28 cellular contexts compared by ENCODE assay signal in genomic region chr1:24389231-24389678, GRCh38. TPM values are rescaled to one million over a fixed set of nuclear protein-coding genes. Genes with fewer than 3 reads are reported as not detected.
DNase-seq lines count a peak whose midpoint lies in the region; ATAC-seq, FAIRE-seq and TF ChIP-seq lines count a peak whose summit lies in the region.
"Had no signal": no experiment of that assay in that cellular context is flagged by ENCODE, and none has a peak within 500 bp of the region (broad histone marks: within the 10 kb centered on the region; RNA-seq: fewer than 3 reads in every experiment).

No MANE protein-coding gene starts in this region.

- DNase-seq in A549 (ENCODE audit: low read depth in 1 of 2, low spot score in 1 of 2) (no peak), endothelial cell of umbilical vein (ENCODE audit: low read depth, low spot score) (peak; percentile 73), right lobe of liver (peak in 1 of 3 donors; percentile 48), activated gamma-delta T cell treated with Interleukin-2 at 50 U/mL for 16 hours (no peak), A172 (ENCODE audit: low spot score) (no peak)
- no peak for DNase-seq in CD8-positive, alpha-beta T cell
- DNase-seq: activated CD4-positive, alpha-beta T cell treated with anti-CD3 and anti-CD28 coated beads, Interleukin-2, amount 50 U/mL, for 4 hours; activated CD4-positive, CD25-positive, alpha-beta regulatory T cell; activated CD8-positive, alpha-beta memory T cell treated with anti-CD3 and anti-CD28 coated beads, Interleukin-2, amount 50 U/mL, for 48 hours; activated naive CD4-positive, alpha-beta T cell treated with anti-CD3 and anti-CD28 coated beads, Interleukin-2, amount 50 U/mL, for 16 hours; BE2C; hypothalamus; Karpas-422; NCI-H1436; pancreas; right cardiac atrium; stimulated activated CD8-positive, alpha-beta memory T cell treated with anti-CD3 and anti-CD28 coated beads, Interleukin-4, amount 100 ng/mL, for 48 hours; T-cell; uterus had no signal

- ATAC-seq in A549 (no peak), right lobe of liver (peak; percentile 3 to 41 (median 23)), GM21619 (IDR thresholded peaks at IDR 0.05; ENCODE audit: unreplicated experiment) (no peak)
- no peak for ATAC-seq in CD8-positive, alpha-beta T cell
- ATAC-seq: HCT116, T-cell had no signal

- peaks cover 37% of the 10 kb centered on the region for H3K4me1 Mint-ChIP-seq in CD8-positive, alpha-beta T cell (ENCODE audit: low read depth)

- H3K9me3 ChIP-seq in A549 (no peaks in the 10 kb centered on the region), endothelial cell of umbilical vein (replicated peaks; ENCODE audit: control insufficient read depth, insufficient read depth, low read length) (no peaks in the 10 kb centered on the region), right lobe of liver (no peaks in the 10 kb centered on the region)
- no peaks in the 10 kb centered on the region for H3K9me3 ChIP-seq in CD8-positive, alpha-beta T cell (ENCODE audit: low read length)
- H3K9me3 ChIP-seq: BE2C, pancreas, thoracic aorta, uterus had no signal

- H3K9ac ChIP-seq in KMS-11 (peak overlapping the region; percentile 33; the same call in 1 of the 2 replicates), endothelial cell of umbilical vein (replicated peaks; ENCODE audit: extremely low read depth, insufficient read depth, low read length) (no peak overlapping the region)
- H3K9ac ChIP-seq: neural progenitor cell had no signal

- 65% methylated on average over 4 of the region's 4 CpGs for WGBS in A549 (ENCODE audit: missing lambda C conversion rate)
- WGBS in right lobe of liver (ENCODE audit: insufficient coverage, low coverage, low lambda C conversion rate, missing lambda C conversion rate), result 38% methylated on average over 4 of the region's 4 CpGs

- TF ChIP-seq CTCF in A549 (IDR thresholded peaks at IDR 0.05) (no peak), KMS-11 (conservative IDR thresholded peaks at IDR 0.05; ENCODE audit: low read depth, low read length) (no peak), endothelial cell of umbilical vein (IDR thresholded peaks at IDR 0.05; ENCODE audit: extremely low read depth in 1 of 2, insufficient read depth in 1 of 2, low read depth in 1 of 2, low read length in 2 of 2) (no peak), right lobe of liver (IDR thresholded peaks at IDR 0.05) (no peak)
- TF ChIP-seq CTCF in CD8-positive, alpha-beta T cell (IDR thresholded peaks at IDR 0.05), result no peak

- H3K9me1 ChIP-seq in endothelial cell of umbilical vein (replicated peaks; ENCODE audit: control insufficient read depth, extremely low read depth, insufficient read depth, low read length), result no peaks in the 10 kb centered on the region

- H2AFZ ChIP-seq in KMS-11 (ENCODE audit: low read depth) (peak overlapping the region; percentile 7; the same call in 1 of the 2 replicates), endothelial cell of umbilical vein (ENCODE audit: low read depth, low read length) (no peak overlapping the region)
- H2AFZ ChIP-seq: neural progenitor cell had no signal

- TF ChIP-seq RAD21 in A549 (conservative IDR thresholded peaks at IDR 0.05 in 1 of 2, IDR thresholded peaks at IDR 0.05 in 1 of 2), result no peak

- no peaks in the 10 kb centered on the region for H3K27me3 ChIP-seq in KMS-11 (ENCODE audit: insufficient read depth, low read depth)
- no peaks in the 10 kb centered on the region for H3K27me3 ChIP-seq in endothelial cell of umbilical vein (ENCODE audit: control insufficient read depth in 2 of 2, insufficient read depth in 2 of 2, low read length in 2 of 2)
- no peaks in the 10 kb centered on the region for H3K27me3 ChIP-seq in right lobe of liver
- H3K27me3 ChIP-seq in CD8-positive, alpha-beta T cell (ENCODE audit: insufficient read depth, low read length), result no peaks in the 10 kb centered on the region
- H3K27me3 ChIP-seq: BE2C, neural progenitor cell, pancreas, uterus had no signal

- H3K9me3 Mint-ChIP-seq in CD8-positive, alpha-beta T cell, result no peaks in the 10 kb centered on the region
- H3K9me3 Mint-ChIP-seq: activated T-helper 1 cell treated with anti-CD3 and anti-CD28 coated beads, Interleukin-12 subunit alpha, Interleukin-12 subunit beta, Interleukin-2, Interleukin-4 antibody, amounts not matched to agents 30 ng/mL and 10 ng/mL and 1 ng/mL, durations not matched to agents 14 hours and 24 hours and 36 hours; brain; memory B cell; neural progenitor cell; stimulated activated naive CD8-positive, alpha-beta T cell treated with anti-CD3 and anti-CD28 coated beads, Interleukin-15, Interleukin-2, amounts not matched to agents 100 ng/mL and 50 ng/mL, for 24 hours; T-cell had no signal

- peak overlapping the region; percentile 56 to 65; a peak in 5 of 6 replicates for H3K27ac ChIP-seq in A549
- peak overlapping the region; percentile 82 for H3K27ac ChIP-seq in KMS-11
- H3K27ac ChIP-seq in endothelial cell of umbilical vein (ENCODE audit: insufficient read depth, low read depth, low read length), result no peak overlapping the region
- peak overlapping the region in 1 of 3 donors; percentile 60 for H3K27ac ChIP-seq in right lobe of liver
- H3K27ac ChIP-seq in CD8-positive, alpha-beta T cell (ENCODE audit: low read depth, low read length), result no peak overlapping the region
- H3K27ac ChIP-seq: neural progenitor cell, pancreas, thoracic aorta, uterus had no signal

- CTCF ChIA-PET in A549 (lab: Yijun Ruan, JAX) (interaction anchor here (0.9 to 23.6 kb wide), 2 partner anchors 17 to 194 kb away, joined by 4 to 748 read pairs; no protein-coding TSS in a partner anchor), endothelial cell of umbilical vein (lab: Charles Lee) (interaction anchor here (1.2 to 8.2 kb wide), 2 partner anchors 136 to 190 kb away, joined by 3 to 132 read pairs; no protein-coding TSS in a partner anchor)
- CTCF ChIA-PET in CD8-positive, alpha-beta T cell (lab: Charles Lee), result interaction anchor here (1.0 to 2.8 kb wide), 2 partner anchors 137 to 187 kb away, joined by 3 to 12 read pairs; no protein-coding TSS in a partner anchor

- FAIRE-seq in A549 (lab: Jason Lieb, UNC) (no peak), endothelial cell of umbilical vein (lab: Jason Lieb, UNC) (peak; percentile 43)
- FAIRE-seq: pancreas had no signal

- H3K4me1 ChIP-seq in A549 (peaks cover 50% of the 10 kb centered on the region), KMS-11 (ENCODE audit: low read depth, poor library complexity, severe bottlenecking) (peaks cover 91% of the 10 kb centered on the region), endothelial cell of umbilical vein (ENCODE audit: control insufficient read depth, extremely low read depth, insufficient read depth, low read length) (peaks cover 47% of the 10 kb centered on the region), right lobe of liver (peaks cover 0 to 45% (median 20%) of the 10 kb centered on the region in 4 donors)
- peaks cover 34% of the 10 kb centered on the region for H3K4me1 ChIP-seq in CD8-positive, alpha-beta T cell (ENCODE audit: insufficient read depth, low read length)
- H3K4me1 ChIP-seq: BE2C, uterus had no signal

- intact Hi-C loops in endothelial cell of umbilical vein (cut with micrococcal nuclease) (no loop called here), right lobe of liver (cut with DNase I) (no loop called here)
- intact Hi-C loops in CD8-positive, alpha-beta T cell (cut with DNase I, micrococcal nuclease), result no loop called here

- peaks cover 16% of the 10 kb centered on the region for H3K36me3 Mint-ChIP-seq in CD8-positive, alpha-beta T cell
- H3K36me3 Mint-ChIP-seq: brain had no signal

- H3K36me3 ChIP-seq in KMS-11 (ENCODE audit: insufficient read depth) (no peaks in the 10 kb centered on the region), endothelial cell of umbilical vein (ENCODE audit: control insufficient read depth in 2 of 2, extremely low read depth in 1 of 2, insufficient read depth in 2 of 2, low read length in 2 of 2) (no peaks in the 10 kb centered on the region), right lobe of liver (no peaks in the 10 kb centered on the region)
- H3K36me3 ChIP-seq in CD8-positive, alpha-beta T cell (ENCODE audit: insufficient read depth, low read length), result no peaks in the 10 kb centered on the region
- H3K36me3 ChIP-seq: BE2C, neural progenitor cell, pancreas, thoracic aorta, uterus had no signal

- dilution Hi-C loops in endothelial cell of umbilical vein (cut with MboI; ENCODE audit: extremely low pct_ligation_motif_present, low sequenced_read_pairs), result no loop called here

- no peaks in the 10 kb centered on the region for H3K79me2 ChIP-seq in KMS-11 (ENCODE audit: insufficient read depth, low read depth)
- H3K79me2 ChIP-seq in endothelial cell of umbilical vein (ENCODE audit: control insufficient read depth, insufficient read depth, low read length), result no peaks in the 10 kb centered on the region

- POLR2A ChIA-PET in A549 (lab: Yijun Ruan, JAX) (no interaction called here), endothelial cell of umbilical vein (lab: Charles Lee) (no interaction called here)
- POLR2A ChIA-PET in CD8-positive, alpha-beta T cell (lab: Charles Lee), result no interaction called here

- BruUV-seq in endothelial cell of umbilical vein (replicated peaks; lab: Mats Ljungman, UMichigan), result no TSS peak

- TF ChIP-seq POLR2A in A549 (IDR thresholded peaks at IDR 0.05; ENCODE audit: low read length), result no peak
- no peak for TF ChIP-seq POLR2A in endothelial cell of umbilical vein (IDR thresholded peaks at IDR 0.05; ENCODE audit: low read depth, low read length)
- no peak for TF ChIP-seq POLR2A in right lobe of liver (IDR thresholded peaks at IDR 0.05)

- no peak overlapping the region for H3K4me2 ChIP-seq in A549
- peak overlapping the region; percentile 91 for H3K4me2 ChIP-seq in KMS-11
- H3K4me2 ChIP-seq in endothelial cell of umbilical vein (ENCODE audit: insufficient read depth, low read length), result peak overlapping the region; percentile 34
- H3K4me2 ChIP-seq: neural progenitor cell had no signal

- no peak for TF ChIP-seq EP300 in A549 (IDR thresholded peaks at IDR 0.05)

- H3K4me3 ChIP-seq in A549 (no peak overlapping the region), KMS-11 (IDR thresholded peaks at IDR 0.05; ENCODE audit: insufficient read depth, low read depth, low read length) (peak overlapping the region; percentile 63), endothelial cell of umbilical vein (replicated peaks in 1 of 3; ENCODE audit: insufficient read depth in 1 of 3, low read depth in 1 of 3, low read length in 3 of 3) (no peak overlapping the region), right lobe of liver (no peak overlapping the region)
- H3K4me3 ChIP-seq in CD8-positive, alpha-beta T cell (ENCODE audit: low read depth, low read length), result no peak overlapping the region
- H3K4me3 ChIP-seq: neural progenitor cell, pancreas, thoracic aorta, uterus had no signal

- H4K20me1 ChIP-seq in KMS-11 (ENCODE audit: insufficient read depth) (no peaks in the 10 kb centered on the region), endothelial cell of umbilical vein (replicated peaks; ENCODE audit: control insufficient read depth, extremely low read depth, insufficient read depth, low read length) (no peaks in the 10 kb centered on the region)

- H3K27me3 Mint-ChIP-seq in CD8-positive, alpha-beta T cell (ENCODE audit: low read depth), result no peaks in the 10 kb centered on the region
- H3K27me3 Mint-ChIP-seq: memory B cell; stimulated activated naive CD8-positive, alpha-beta T cell treated with anti-CD3 and anti-CD28 coated beads, Interleukin-15, Interleukin-2, amounts not matched to agents 100 ng/mL and 50 ng/mL, for 24 hours; T-cell had no signal

- H3K27ac Mint-ChIP-seq in CD8-positive, alpha-beta T cell, result no peak overlapping the region
- H3K27ac Mint-ChIP-seq: activated T-helper 1 cell treated with anti-CD3 and anti-CD28 coated beads, Interleukin-12 subunit alpha, Interleukin-12 subunit beta, Interleukin-2, Interleukin-4 antibody, amounts not matched to agents 30 ng/mL and 10 ng/mL and 1 ng/mL, durations not matched to agents 14 hours and 24 hours and 36 hours; memory B cell; neural progenitor cell; stimulated activated naive CD8-positive, alpha-beta T cell treated with anti-CD3 and anti-CD28 coated beads, Interleukin-15, Interleukin-2, amounts not matched to agents 100 ng/mL and 50 ng/mL, for 24 hours; T-cell had no signal

- no peak overlapping the region for H3K4me3 Mint-ChIP-seq in CD8-positive, alpha-beta T cell
- H3K4me3 Mint-ChIP-seq: activated T-helper 1 cell treated with anti-CD3 and anti-CD28 coated beads, Interleukin-12 subunit alpha, Interleukin-12 subunit beta, Interleukin-2, Interleukin-4 antibody, amounts not matched to agents 30 ng/mL and 10 ng/mL and 1 ng/mL, durations not matched to agents 14 hours and 24 hours and 36 hours; brain; memory B cell; neural progenitor cell; stimulated activated naive CD8-positive, alpha-beta T cell treated with anti-CD3 and anti-CD28 coated beads, Interleukin-15, Interleukin-2, amounts not matched to agents 100 ng/mL and 50 ng/mL, for 24 hours; T-cell had no signal

RNA-seq across cellular contexts. Expression of gene STPG1, which starts 24.3 kb away (rescaled TPM):
- 9.5 and 9.7 TPM in 2 replicates for polyA plus RNA-seq in A549 (2011; rRNA removed)
- polyA plus RNA-seq in A549 (2012; cell fraction: cytosol; rRNA removed), result 4.2 and 5.0 TPM in 2 replicates
- 3.8 and 5.1 TPM in 2 replicates for polyA plus RNA-seq in A549 (2012; cell fraction: nucleus; rRNA removed)
- polyA plus RNA-seq in A549 (2017; fragmentation: RNase III; extraction: RNeasy Plus Mini Kit Qiagen cat#74134 plus additional on column Dnase treatment), result 4.2 to 4.9 TPM (median 4.4 TPM) in 3 replicates
- 6.7 and 7.3 TPM in 2 replicates for polyA minus RNA-seq in A549 (2011; rRNA and poly(A)+ RNA removed)
- 5.9 and 10.2 TPM in 2 replicates for total RNA-seq in endothelial cell of umbilical vein
- polyA plus RNA-seq in endothelial cell of umbilical vein, result 5.6 and 6.3 TPM in 2 replicates
- polyA plus RNA-seq in endothelial cell of umbilical vein (2011; cell fraction: cytosol; rRNA removed), result 6.7 and 7.1 TPM in 2 replicates
- polyA plus RNA-seq in endothelial cell of umbilical vein (2011; cell fraction: nucleus; rRNA removed), result 5.6 and 7.1 TPM in 2 replicates
- 5.3 and 5.4 TPM in 2 replicates for polyA plus RNA-seq in endothelial cell of umbilical vein (2012)
- 2.6 and 3.9 TPM in 2 replicates for polyA minus RNA-seq in endothelial cell of umbilical vein
- 2.3 TPM for polyA minus RNA-seq in endothelial cell of umbilical vein (2011; cell fraction: cytosol; rRNA and poly(A)+ RNA removed)
- polyA minus RNA-seq in endothelial cell of umbilical vein (2011; cell fraction: nucleus; rRNA and poly(A)+ RNA removed), result 3.9 and 5.6 TPM in 2 replicates
- total RNA-seq in right lobe of liver, result 1 to 10 TPM; 1.0 to 3.6 (median 1.7) TPM
- 1 to 10 TPM; 2.0 to 2.4 TPM for total RNA-seq in CD8-positive, alpha-beta T cell
- total RNA-seq in A172 (2014; rRNA removed; shearing (Covaris generic)), result 1.8 and 2.3 TPM in 2 replicates

RNA-seq across cellular contexts. Expression of gene NIPAL3, which starts 26.3 kb away (rescaled TPM):
- polyA plus RNA-seq in A549 (2011; rRNA removed) (10.4 and 14.7 TPM in 2 replicates), A549 (2017; fragmentation: RNase III; extraction: RNeasy Plus Mini Kit Qiagen cat#74134 plus additional on column Dnase treatment) (4.5 to 5.2 TPM (median 5.1 TPM) in 3 replicates), endothelial cell of umbilical vein (15.1 and 15.5 TPM in 2 replicates)
- polyA plus RNA-seq in A549 (2012; cell fraction: cytosol; rRNA removed), result 4.0 and 5.6 TPM in 2 replicates
- polyA plus RNA-seq in A549 (2012; cell fraction: nucleus; rRNA removed), result 4.1 and 4.3 TPM in 2 replicates
- 18.6 and 20.4 TPM in 2 replicates for polyA minus RNA-seq in A549 (2011; rRNA and poly(A)+ RNA removed)
- total RNA-seq in endothelial cell of umbilical vein (14.8 and 16.0 TPM in 2 replicates), right lobe of liver (1 to 10 TPM; 3.4 to 9.2 (median 6.0) TPM)
- 11.1 and 12.2 TPM in 2 replicates for polyA plus RNA-seq in endothelial cell of umbilical vein (2011; cell fraction: cytosol; rRNA removed)
- polyA plus RNA-seq in endothelial cell of umbilical vein (2011; cell fraction: nucleus; rRNA removed), result 10.2 and 11.1 TPM in 2 replicates
- polyA plus RNA-seq in endothelial cell of umbilical vein (2012), result 15.9 and 18.7 TPM in 2 replicates
- polyA minus RNA-seq in endothelial cell of umbilical vein, result 31.4 and 37.3 TPM in 2 replicates
- 11.9 TPM for polyA minus RNA-seq in endothelial cell of umbilical vein (2011; cell fraction: cytosol; rRNA and poly(A)+ RNA removed)
- 8.0 and 10.2 TPM in 2 replicates for polyA minus RNA-seq in endothelial cell of umbilical vein (2011; cell fraction: nucleus; rRNA and poly(A)+ RNA removed)
- 10 to 100 TPM; 22.3 to 22.7 TPM for total RNA-seq in CD8-positive, alpha-beta T cell
- 8.2 and 10.7 TPM in 2 replicates for total RNA-seq in A172 (2014; rRNA removed; shearing (Covaris generic))

Comparison
In these comparisons a context has a peak if more than half of its experiments do, and no peak if none do; other contexts are left out.
1. ATAC-seq: peak in right lobe of liver (4 of 4); none in A549 (0 of 2), CD8-positive, alpha-beta T cell (single experiment) and GM21619 (single experiment).
2. H3K27ac ChIP-seq: peak in A549 (2 of 2) and KMS-11 (single experiment); none in endothelial cell of umbilical vein (single experiment) and CD8-positive, alpha-beta T cell (single experiment).